In genomic region chr10:35327770-35328403, GRCh38 we compare ENCODE assay signal across 15 cellular contexts. TPM values are rescaled to one million over a fixed set of nuclear protein-coding genes. Genes with fewer than 3 reads are reported as not detected.
DNase-seq lines count a peak whose midpoint lies in the region; ATAC-seq and TF ChIP-seq lines count a peak whose summit lies in the region.
"Had no signal": no experiment of that assay in that cellular context is flagged by ENCODE, and none has a peak within 500 bp of the region (broad histone marks: within the 10 kb centered on the region; RNA-seq: fewer than 3 reads in every experiment).

No MANE protein-coding gene starts in this region.

- peak; percentile 48 for ATAC-seq in Right ventricle myocardium superior (ENCODE audit: poor library complexity)
- ATAC-seq in Right ventricle myocardium inferior: no peak
- no peak for ATAC-seq in GM18505 (IDR thresholded peaks at IDR 0.05; ENCODE audit: unreplicated experiment)

- H3K9me2 ChIP-seq in OCI-LY7 (ENCODE audit: insufficient read depth, low read length): no peaks in the 10 kb centered on the region

- H3K4me1 ChIP-seq in OCI-LY7 (ENCODE audit: insufficient read depth, low read length, poor library complexity, severe bottlenecking) (no peaks in the 10 kb centered on the region), fibroblast of lung (ENCODE audit: control insufficient read depth, extremely low read depth, insufficient read depth, low read length) (peaks cover 8% of the 10 kb centered on the region), stomach smooth muscle (ENCODE audit: control insufficient read depth, insufficient read depth, low read length) (peaks cover 27% of the 10 kb centered on the region), esophagus squamous epithelium (peaks cover 0 to 21% (median 3%) of the 10 kb centered on the region in 3 donors)

- H3K4me3 ChIP-seq in OCI-LY7 (ENCODE audit: low read depth, low read length, poor library complexity, severe bottlenecking): no peak overlapping the region
- no peak overlapping the region for H3K4me3 ChIP-seq in fibroblast of lung (replicated peaks in 1 of 4; ENCODE audit: control extremely low read depth in 1 of 4, insufficient read depth in 1 of 4, low read depth in 3 of 4, low read length in 4 of 4)
- H3K4me3 ChIP-seq in stomach smooth muscle (ENCODE audit: low read length in 2 of 2): no peak overlapping the region
- no peak overlapping the region for H3K4me3 ChIP-seq in esophagus squamous epithelium

- peaks cover under 1% of the 10 kb centered on the region; the same call in 1 of the 2 replicates for H3K9me3 ChIP-seq in OCI-LY7 (ENCODE audit: low read length)
- no peaks in the 10 kb centered on the region for H3K9me3 ChIP-seq in fibroblast of lung (ENCODE audit: control insufficient read depth, insufficient read depth, low read depth, low read length)
- no peaks in the 10 kb centered on the region for H3K9me3 ChIP-seq in stomach smooth muscle (ENCODE audit: control insufficient read depth in 2 of 2, low read length in 2 of 2)
- no peaks in the 10 kb centered on the region for H3K9me3 ChIP-seq in esophagus squamous epithelium

- H4K20me1 ChIP-seq in OCI-LY7 (ENCODE audit: insufficient read depth, low read length) (no peaks in the 10 kb centered on the region), fibroblast of lung (ENCODE audit: control insufficient read depth, extremely low read depth, insufficient read depth, low read length) (no peaks in the 10 kb centered on the region)

- CTCF ChIA-PET in OCI-LY7 (lab: Charles Lee; ENCODE audit: unreplicated experiment): no interaction called here

- 0 out of 2 replicates have a peak, but pooled peaks have one; percentile 42 for TF ChIP-seq CTCF in OCI-LY7 (conservative IDR thresholded peaks at IDR 0.05; ENCODE audit: low read length)
- no peak for TF ChIP-seq CTCF in fibroblast of lung (conservative IDR thresholded peaks at IDR 0.05 in 1 of 2, IDR thresholded peaks at IDR 0.05 in 1 of 2; ENCODE audit: low read depth in 1 of 2, low read length in 2 of 2)
- no peak for TF ChIP-seq CTCF in esophagus squamous epithelium (IDR thresholded peaks at IDR 0.05)

- H3K27ac ChIP-seq in OCI-LY7 (ENCODE audit: low read depth, low read length, poor library complexity, severe bottlenecking): no peak overlapping the region
- peak overlapping the region; percentile 15 for H3K27ac ChIP-seq in fibroblast of lung (ENCODE audit: insufficient read depth, low read length)
- peak overlapping the region; percentile 38 for H3K27ac ChIP-seq in stomach smooth muscle (ENCODE audit: low read length)
- H3K27ac ChIP-seq in esophagus squamous epithelium: no peak overlapping the region

- POLR2A ChIA-PET in OCI-LY7 (lab: Charles Lee): no interaction called here

- TF ChIP-seq POLR2A in GM18505 (IDR thresholded peaks at IDR 0.05; ENCODE audit: borderline replicate concordance, extremely low read depth, insufficient read depth, insufficient read length) (no peak), esophagus squamous epithelium (IDR thresholded peaks at IDR 0.05) (no peak)

- H3K4me2 ChIP-seq in OCI-LY7 (ENCODE audit: low read length) (no peak overlapping the region), fibroblast of lung (ENCODE audit: extremely low read depth, insufficient read depth, low read length) (no peak overlapping the region)

- no peak overlapping the region for H3K9ac ChIP-seq in fibroblast of lung (ENCODE audit: insufficient read depth, low read length)
- H3K9ac ChIP-seq in stomach smooth muscle (ENCODE audit: low read length in 2 of 2): no peak overlapping the region

- H3K36me3 ChIP-seq in OCI-LY7 (ENCODE audit: insufficient read depth, low read length) (peaks cover 11% of the 10 kb centered on the region), fibroblast of lung (ENCODE audit: control insufficient read depth, insufficient read depth, low read length) (no peaks in the 10 kb centered on the region), stomach smooth muscle (ENCODE audit: control insufficient read depth in 2 of 2, insufficient read depth in 2 of 2, low read length in 2 of 2) (peaks cover 0 to 2% of the 10 kb centered on the region in 2 donors), esophagus squamous epithelium (peaks cover 0 to 2% (median 0%) of the 10 kb centered on the region in 3 donors)

- H3K27me3 ChIP-seq in fibroblast of lung (ENCODE audit: control insufficient read depth, insufficient read depth, low read length): no peaks in the 10 kb centered on the region
- no peaks in the 10 kb centered on the region for H3K27me3 ChIP-seq in stomach smooth muscle (ENCODE audit: control insufficient read depth in 1 of 2, insufficient read depth in 2 of 2, low read length in 2 of 2)
- no peaks in the 10 kb centered on the region for H3K27me3 ChIP-seq in esophagus squamous epithelium

- WGBS in esophagus squamous epithelium, 2 donors: 79 to 91% methylated on average over 7 of the region's 7 CpGs

- BruUV-seq in OCI-LY7 (replicated peaks; lab: Mats Ljungman, UMichigan): no TSS peak

- DNase-seq in Right ventricle myocardium superior: no peak
- no peak for DNase-seq in Right ventricle myocardium inferior (ENCODE audit: missing footprints)
- DNase-seq in OCI-LY7 (ENCODE audit: low spot score): no peak
- no peak for DNase-seq in fibroblast of lung (ENCODE audit: low read depth in 2 of 2)
- DNase-seq in COLO829 (ENCODE audit: low spot score): no peak
- DNase-seq in esophagus squamous epithelium (lab: John Stamatoyannopoulos, UW): no peak
- DNase-seq: activated CD4-positive, CD25-positive, alpha-beta regulatory T cell; activated naive CD4-positive, alpha-beta T cell; dermis blood vessel endothelial cell; NCI-H187 treated with DMSO at 0.1 percent for 48 hours; NCI-H345; SHP77 treated with DMSO at 0.1 percent for 48 hours; stimulated activated naive B cell treated with anti-CD40 and anti-IgM and Interleukin-4, amounts not matched to agents 10 μg/mL and 1 μg/mL and 100 μg/mL, for 72 hours had no signal

- H2AFZ ChIP-seq in OCI-LY7 (ENCODE audit: low read length) (no peak overlapping the region), fibroblast of lung (ENCODE audit: low read length) (no peak overlapping the region)

- intact Hi-C loops in Right ventricle myocardium superior (cut with DNase I): no loop called here
- intact Hi-C loops in Right ventricle myocardium inferior (cut with DNase I): loop anchor here (5.0 kb wide), 1 partner anchor 86 kb away; no protein-coding TSS in a partner anchor
- intact Hi-C loops in OCI-LY7 (cut with micrococcal nuclease; ENCODE audit: unreplicated experiment): no loop called here
- intact Hi-C loops in esophagus squamous epithelium (cut with DNase I): no loop called here

- H3K79me2 ChIP-seq in OCI-LY7 (ENCODE audit: insufficient read depth, low read depth, low read length) (no peaks in the 10 kb centered on the region), fibroblast of lung (ENCODE audit: control insufficient read depth, insufficient read depth, low read length) (peaks cover 22% of the 10 kb centered on the region)

RNA-seq across cellular contexts. Expression of gene CCNY, which starts 8.4 kb away (rescaled TPM):
- total RNA-seq in Right ventricle myocardium superior (92.7 TPM), Right ventricle myocardium inferior (91.8 TPM), OCI-LY7 (2022) (55.8 and 63.0 TPM in 2 replicates), fibroblast of lung (34.7 and 38.5 TPM in 2 replicates), esophagus squamous epithelium (10 to 100 TPM; 24.1 to 41.5 (median 30.4) TPM)
- total RNA-seq in OCI-LY7 (2014; rRNA removed; shearing (Covaris generic)): 37.0 and 40.6 TPM in 2 replicates
- polyA plus RNA-seq in fibroblast of lung: 66.4 and 74.5 TPM in 2 replicates
- polyA plus RNA-seq in fibroblast of lung (2012): 40.1 and 53.4 TPM in 2 replicates
- polyA minus RNA-seq in fibroblast of lung (ENCODE audit: low replicate concordance): 19.9 and 87.6 TPM in 2 replicates

Comparison
In these comparisons a context has a peak if more than half of its experiments do, and no peak if none do; other contexts are left out.
1. H3K27ac ChIP-seq: peak in fibroblast of lung (single experiment) and stomach smooth muscle (single experiment); none in OCI-LY7 (single experiment) and esophagus squamous epithelium (0 of 4).